33 cellular contexts compared by ENCODE assay signal in genomic region chr12:24066097-24066496, GRCh38.
"Had no signal": no experiment of that assay in that cellular context is flagged by ENCODE, and none has a peak within 500 bp of the region (broad histone marks: within the 10 kb centered on the region; RNA-seq: fewer than 3 reads in every experiment).

No MANE protein-coding gene starts in this region.

- H3K4me3 Mint-ChIP-seq: activated CD4-positive, alpha-beta memory T cell treated with anti-CD3 and anti-CD28 coated beads for 36 hours; activated CD4-positive, alpha-beta T cell treated with anti-CD3 and anti-CD28 coated beads for 36 hours; activated CD4-positive, alpha-beta T cell treated with anti-CD3 and anti-CD28 coated beads, Interleukin-2, amount 10 ng/mL, durations not matched to agents 24 days and 14 days; activated CD8-positive, alpha-beta memory T cell treated with anti-CD3 and anti-CD28 coated beads, Interleukin-2, amount 10 ng/mL, durations not matched to agents 7 days and 5 days; activated CD8-positive, alpha-beta T cell treated with anti-CD3 and anti-CD28 coated beads, Interleukin-2, amount 10 ng/mL, durations not matched to agents 7 days and 5 days; activated naive CD4-positive, alpha-beta T cell treated with anti-CD3 and anti-CD28 coated beads for 36 hours; activated naive CD4-positive, alpha-beta T cell treated with anti-CD3 and anti-CD28 coated beads, Interleukin-2, amount 50 U/mL, for 24 hours; activated naive CD8-positive, alpha-beta T cell treated with anti-CD3 and anti-CD28 coated beads for 36 hours; activated naive CD8-positive, alpha-beta T cell treated with anti-CD3 and anti-CD28 coated beads, Interleukin-2, amount 50 U/mL, for 24 hours; activated T-helper 1 cell treated with anti-CD3 and anti-CD28 coated beads, Interleukin-12 subunit alpha, Interleukin-12 subunit beta, Interleukin-2, Interleukin-4 antibody, amounts not matched to agents 30 ng/mL and 10 ng/mL and 1 ng/mL, durations not matched to agents 14 hours and 24 hours and 36 hours; endodermal cell had no signal

- H3K4me1 ChIP-seq: adrenal gland, body of pancreas, colonic mucosa, foreskin keratinocyte, heart right ventricle had no signal

- H3K27ac Mint-ChIP-seq: activated CD4-positive, alpha-beta memory T cell treated with anti-CD3 and anti-CD28 coated beads for 36 hours; activated CD4-positive, alpha-beta T cell treated with anti-CD3 and anti-CD28 coated beads for 36 hours; activated CD4-positive, alpha-beta T cell treated with anti-CD3 and anti-CD28 coated beads, Interleukin-2, amount 10 ng/mL, durations not matched to agents 24 days and 14 days; activated CD8-positive, alpha-beta memory T cell treated with anti-CD3 and anti-CD28 coated beads, Interleukin-2, amount 10 ng/mL, durations not matched to agents 7 days and 5 days; activated CD8-positive, alpha-beta T cell treated with anti-CD3 and anti-CD28 coated beads, Interleukin-2, amount 10 ng/mL, durations not matched to agents 7 days and 5 days; activated naive CD4-positive, alpha-beta T cell treated with anti-CD3 and anti-CD28 coated beads for 36 hours; activated naive CD4-positive, alpha-beta T cell treated with anti-CD3 and anti-CD28 coated beads, Interleukin-2, amount 50 U/mL, for 24 hours; activated naive CD8-positive, alpha-beta T cell treated with anti-CD3 and anti-CD28 coated beads for 36 hours; activated naive CD8-positive, alpha-beta T cell treated with anti-CD3 and anti-CD28 coated beads, Interleukin-2, amount 50 U/mL, for 24 hours; activated T-helper 1 cell treated with anti-CD3 and anti-CD28 coated beads, Interleukin-12 subunit alpha, Interleukin-12 subunit beta, Interleukin-2, Interleukin-4 antibody, amounts not matched to agents 30 ng/mL and 10 ng/mL and 1 ng/mL, durations not matched to agents 14 hours and 24 hours and 36 hours; activated T-helper 2 cell treated with anti-CD3 and anti-CD28 coated beads, Interferon-gamma antibody, Interleukin-2, Interleukin-4, amounts not matched to agents 10 μg/mL and 5 μg/mL and 100 μg/mL, durations not matched to agents 14 hours and 24 hours and 36 hours; endodermal cell had no signal

- H3K27me3 Mint-ChIP-seq: activated CD4-positive, alpha-beta memory T cell treated with anti-CD3 and anti-CD28 coated beads for 36 hours; activated CD4-positive, alpha-beta T cell treated with anti-CD3 and anti-CD28 coated beads for 36 hours; activated CD4-positive, alpha-beta T cell treated with anti-CD3 and anti-CD28 coated beads, Interleukin-2, amount 10 ng/mL, durations not matched to agents 24 days and 14 days; activated CD8-positive, alpha-beta memory T cell treated with anti-CD3 and anti-CD28 coated beads, Interleukin-2, amount 10 ng/mL, durations not matched to agents 7 days and 5 days; activated naive CD4-positive, alpha-beta T cell treated with anti-CD3 and anti-CD28 coated beads, Interleukin-2, amount 50 U/mL, for 24 hours; activated naive CD8-positive, alpha-beta T cell treated with anti-CD3 and anti-CD28 coated beads for 36 hours; activated naive CD8-positive, alpha-beta T cell treated with anti-CD3 and anti-CD28 coated beads, Interleukin-2, amount 50 U/mL, for 24 hours had no signal

- H3K9me3 ChIP-seq: adrenal gland, body of pancreas, colonic mucosa, esophagus muscularis mucosa, gastroesophageal sphincter, heart right ventricle had no signal

- H3K27me3 ChIP-seq: adrenal gland, body of pancreas, cardiac muscle cell, colonic mucosa, esophagus muscularis mucosa, foreskin keratinocyte, gastroesophageal sphincter, heart right ventricle had no signal

- H3K9me3 Mint-ChIP-seq: activated CD4-positive, alpha-beta memory T cell treated with anti-CD3 and anti-CD28 coated beads for 36 hours; activated CD4-positive, alpha-beta T cell treated with anti-CD3 and anti-CD28 coated beads, Interleukin-2, amount 10 ng/mL, durations not matched to agents 24 days and 14 days; activated naive CD4-positive, alpha-beta T cell treated with anti-CD3 and anti-CD28 coated beads for 36 hours; activated naive CD4-positive, alpha-beta T cell treated with anti-CD3 and anti-CD28 coated beads, Interleukin-2, amount 50 U/mL, for 24 hours; activated naive CD8-positive, alpha-beta T cell treated with anti-CD3 and anti-CD28 coated beads for 36 hours; activated naive CD8-positive, alpha-beta T cell treated with anti-CD3 and anti-CD28 coated beads, Interleukin-2, amount 50 U/mL, for 24 hours; activated T-helper 1 cell treated with anti-CD3 and anti-CD28 coated beads, Interleukin-12 subunit alpha, Interleukin-12 subunit beta, Interleukin-2, Interleukin-4 antibody, amounts not matched to agents 30 ng/mL and 10 ng/mL and 1 ng/mL, durations not matched to agents 14 hours and 24 hours and 36 hours; activated T-helper 2 cell treated with anti-CD3 and anti-CD28 coated beads, Interferon-gamma antibody, Interleukin-2, Interleukin-4, amounts not matched to agents 10 μg/mL and 5 μg/mL and 100 μg/mL, durations not matched to agents 14 hours and 24 hours and 36 hours had no signal

- DNase-seq: activated CD4-positive, alpha-beta memory T cell treated with anti-CD3 and anti-CD28 coated beads for 36 hours; activated CD4-positive, alpha-beta T cell treated with anti-CD3 and anti-CD28 coated beads for 36 hours; activated CD4-positive, alpha-beta T cell treated with anti-CD3 and anti-CD28 coated beads, Interleukin-2, amount 10 ng/mL, durations not matched to agents 24 days and 14 days; activated CD4-positive, CD25-positive, alpha-beta regulatory T cell; activated CD4-positive, CD25-positive, alpha-beta regulatory T cell treated with anti-CD3 and anti-CD28 coated beads, Interleukin-2, amount 50 U/mL, for 72 hours; activated CD8-positive, alpha-beta memory T cell treated with anti-CD3 and anti-CD28 coated beads, Interleukin-2, amount 10 ng/mL, durations not matched to agents 7 days and 5 days; activated CD8-positive, alpha-beta memory T cell treated with anti-CD3 and anti-CD28 coated beads, Interleukin-2, amount 50 U/mL, for 4 hours; activated CD8-positive, alpha-beta T cell treated with anti-CD3 and anti-CD28 coated beads, Interleukin-2, amount 10 ng/mL, durations not matched to agents 7 days and 5 days; activated effector memory CD4-positive, alpha-beta T cell treated with anti-CD3 and anti-CD28 coated beads, Interleukin-2, amount 50 U/mL, for 16 hours; activated naive CD4-positive, alpha-beta T cell treated with anti-CD3 and anti-CD28 coated beads for 36 hours; activated naive CD8-positive, alpha-beta T cell treated with anti-CD3 and anti-CD28 coated beads for 36 hours; activated naive CD8-positive, alpha-beta T cell treated with anti-CD3 and anti-CD28 coated beads, Interleukin-2, amount 50 U/mL, for 24 hours; activated T-cell treated with anti-CD3 and anti-CD28 coated beads, Interleukin-2, amount 50 U/mL, for 1 hour; activated T-cell treated with anti-CD3 and anti-CD28 coated beads, Interleukin-2, amount 50 U/mL, for 48 hours; adrenal gland; amygdala; aorta; body of pancreas; central memory CD4-positive, alpha-beta T cell; cerebellar nuclear complex; colonic mucosa; effector memory CD4-positive, alpha-beta T cell; endodermal cell; erythroblast; heart right ventricle; T-helper 2 cell had no signal

- H3K36me3 Mint-ChIP-seq: activated CD4-positive, alpha-beta memory T cell treated with anti-CD3 and anti-CD28 coated beads for 36 hours; activated CD8-positive, alpha-beta memory T cell treated with anti-CD3 and anti-CD28 coated beads, Interleukin-2, amount 10 ng/mL, durations not matched to agents 7 days and 5 days; activated naive CD4-positive, alpha-beta T cell treated with anti-CD3 and anti-CD28 coated beads, Interleukin-2, amount 50 U/mL, for 24 hours; activated naive CD8-positive, alpha-beta T cell treated with anti-CD3 and anti-CD28 coated beads for 36 hours had no signal

- H3K27ac ChIP-seq: adrenal gland, body of pancreas, cardiac muscle cell, colonic mucosa, esophagus muscularis mucosa, foreskin keratinocyte, gastroesophageal sphincter, heart right ventricle had no signal

- H3K4me1 Mint-ChIP-seq: activated CD4-positive, alpha-beta T cell treated with anti-CD3 and anti-CD28 coated beads for 36 hours; activated CD4-positive, alpha-beta T cell treated with anti-CD3 and anti-CD28 coated beads, Interleukin-2, amount 10 ng/mL, durations not matched to agents 24 days and 14 days; activated CD8-positive, alpha-beta memory T cell treated with anti-CD3 and anti-CD28 coated beads, Interleukin-2, amount 10 ng/mL, durations not matched to agents 7 days and 5 days; activated naive CD4-positive, alpha-beta T cell treated with anti-CD3 and anti-CD28 coated beads, Interleukin-2, amount 50 U/mL, for 24 hours; activated naive CD8-positive, alpha-beta T cell treated with anti-CD3 and anti-CD28 coated beads for 36 hours; activated naive CD8-positive, alpha-beta T cell treated with anti-CD3 and anti-CD28 coated beads, Interleukin-2, amount 50 U/mL, for 24 hours had no signal

- H3K4me3 ChIP-seq: adrenal gland, body of pancreas, cardiac muscle cell, colonic mucosa, esophagus muscularis mucosa, gastroesophageal sphincter, heart right ventricle had no signal

- H3K36me3 ChIP-seq: adrenal gland, cardiac muscle cell, colonic mucosa, esophagus muscularis mucosa, gastroesophageal sphincter, heart right ventricle had no signal
